In genomic region chr12:129839679-129840078, GRCh38 we compare ENCODE assay signal across 21 cellular contexts.
DNase-seq lines count a peak whose midpoint lies in the region; ATAC-seq, FAIRE-seq and TF ChIP-seq lines count a peak whose summit lies in the region.
"Had no signal": no experiment of that assay in that cellular context is flagged by ENCODE, and none has a peak within 500 bp of the region (broad histone marks: within the 10 kb centered on the region; RNA-seq: fewer than 3 reads in every experiment).

No MANE protein-coding gene starts in this region.

- WGBS in trophoblast cell (ENCODE audit: extremely low coverage, insufficient coverage, insufficient read length), result no CpG with 5 or more reads among the region's 10 CpGs

- H4K12ac ChIP-seq in trophoblast cell (ENCODE audit: low read depth, low read length), result no peak overlapping the region

- TF ChIP-seq CTCF in astrocyte (IDR thresholded peaks at IDR 0.05; ENCODE audit: insufficient read depth, low read depth, low read length) (no peak), GM13976 (IDR thresholded peaks at IDR 0.05; ENCODE audit: borderline replicate concordance, control extremely low read depth, extremely low read depth, insufficient read depth, missing control alignments) (no peak)

- H2BK120ac ChIP-seq in trophoblast cell (ENCODE audit: insufficient read depth, low read length, poor library complexity), result no peak overlapping the region

- H3K4me1 Mint-ChIP-seq in astrocyte (ENCODE audit: low read depth, unreplicated experiment), result no peaks in the 10 kb centered on the region
- H3K4me1 Mint-ChIP-seq in activated CD4-positive, alpha-beta T cell treated with anti-CD3 and anti-CD28 coated beads, Interleukin-2, amount 10 ng/mL, durations not matched to agents 7 days and 5 days, result no peaks in the 10 kb centered on the region
- H3K4me1 Mint-ChIP-seq: CD4-positive, alpha-beta memory T cell; IgD-negative memory B cell had no signal

- H3K4me2 ChIP-seq in astrocyte (ENCODE audit: low read length) (peak overlapping the region; percentile 39), trophoblast cell (ENCODE audit: low read length) (no peak overlapping the region)
- H3K4me2 ChIP-seq: A549 had no signal

- in situ Hi-C loops in GM13976 (cut with MboI; ENCODE audit: low sequenced_read_pairs, unreplicated experiment), result no loop called here

- no peak overlapping the region for H2AK5ac ChIP-seq in trophoblast cell (ENCODE audit: low read length)

- H2AFZ ChIP-seq in astrocyte (ENCODE audit: low read depth, low read length) (peak overlapping the region; percentile 54), trophoblast cell (ENCODE audit: insufficient read depth, low read length, poor library complexity) (no peak overlapping the region)
- H2AFZ ChIP-seq: GM23248 had no signal

- H3K79me1 ChIP-seq in trophoblast cell (ENCODE audit: low read length), result no peaks in the 10 kb centered on the region

- no peak overlapping the region for H3K9ac ChIP-seq in astrocyte (ENCODE audit: low read length)
- H3K9ac ChIP-seq in trophoblast cell (ENCODE audit: low read length), result peak overlapping the region; percentile 1
- H3K9ac ChIP-seq: GM23248 had no signal

- H3K27ac ChIP-seq in astrocyte (ENCODE audit: low read depth, low read length) (no peak overlapping the region), trophoblast cell (ENCODE audit: low read depth, low read length) (no peak overlapping the region)
- H3K27ac ChIP-seq: 22Rv1, A549, C4-2B, GM23248 had no signal

- H3K36me3 ChIP-seq in astrocyte (ENCODE audit: insufficient read depth, low read length), result no peaks in the 10 kb centered on the region
- H3K36me3 ChIP-seq in trophoblast cell (ENCODE audit: control insufficient read depth in 1 of 2, insufficient read depth in 2 of 2, low read length in 2 of 2), result no peaks in the 10 kb centered on the region

- H3K27me3 Mint-ChIP-seq in astrocyte (ENCODE audit: low read depth, unreplicated experiment), result no peaks in the 10 kb centered on the region
- no peaks in the 10 kb centered on the region for H3K27me3 Mint-ChIP-seq in activated CD4-positive, alpha-beta T cell treated with anti-CD3 and anti-CD28 coated beads, Interleukin-2, amount 10 ng/mL, durations not matched to agents 7 days and 5 days
- H3K27me3 Mint-ChIP-seq: CD4-positive, alpha-beta memory T cell; IgD-negative memory B cell had no signal

- H3K18ac ChIP-seq in trophoblast cell (ENCODE audit: low read length), result no peak overlapping the region

- H3K9me3 ChIP-seq in astrocyte (ENCODE audit: insufficient read depth, low read depth, low read length) (no peaks in the 10 kb centered on the region), trophoblast cell (ENCODE audit: insufficient read depth, low read depth, low read length) (no peaks in the 10 kb centered on the region)
- H3K9me3 ChIP-seq: A549 had no signal

- H3K4me3 Mint-ChIP-seq in astrocyte (ENCODE audit: unreplicated experiment), result no peak overlapping the region
- H3K4me3 Mint-ChIP-seq in activated CD4-positive, alpha-beta T cell treated with anti-CD3 and anti-CD28 coated beads, Interleukin-2, amount 10 ng/mL, durations not matched to agents 7 days and 5 days, result no peak overlapping the region
- H3K4me3 Mint-ChIP-seq: CD4-positive, alpha-beta memory T cell; IgD-negative memory B cell had no signal

- no peak for ATAC-seq in HG03354 (IDR thresholded peaks at IDR 0.05; ENCODE audit: poor library complexity, severe bottlenecking, unreplicated experiment)
- ATAC-seq: A549, HepG2 had no signal

- no peak overlapping the region for H3K14ac ChIP-seq in trophoblast cell (ENCODE audit: low read length)

- DNase-seq in Daoy (ENCODE audit: low read depth), result peak; percentile 91
- peak; percentile 65 for DNase-seq in astrocyte (ENCODE audit: low read depth)
- DNase-seq in kidney glomerular epithelial cell (lab: John Stamatoyannopoulos, UW), result peak; percentile 40
- no peak for DNase-seq in trophoblast cell
- no peak for DNase-seq in activated CD4-positive, alpha-beta T cell treated with anti-CD3 and anti-CD28 coated beads, Interleukin-2, amount 10 ng/mL, durations not matched to agents 7 days and 5 days
- no peak for DNase-seq in GM13976 (ENCODE audit: low spot score)
- DNase-seq: AML-193; CD4-positive, alpha-beta memory T cell; DMS79 treated with DMSO at 0.1 percent for 48 hours; GM23248; HCEC 1CT had no signal

- H3K23ac ChIP-seq in trophoblast cell (ENCODE audit: low read length), result no peak overlapping the region

- H3K4me1 ChIP-seq in astrocyte (ENCODE audit: insufficient read depth, low read length) (peaks cover 8% of the 10 kb centered on the region), trophoblast cell (ENCODE audit: control insufficient read depth in 1 of 2, insufficient read depth in 2 of 2, low read length in 2 of 2) (no peaks in the 10 kb centered on the region)
- H3K4me1 ChIP-seq: A549 had no signal

- H4K8ac ChIP-seq in trophoblast cell (ENCODE audit: low read depth, low read length), result no peak overlapping the region

- H3K27me3 ChIP-seq in astrocyte (ENCODE audit: insufficient read depth, low read length), result no peaks in the 10 kb centered on the region
- H3K27me3 ChIP-seq in trophoblast cell (ENCODE audit: insufficient read depth, low read length), result no peaks in the 10 kb centered on the region

- no peak for FAIRE-seq in astrocyte (lab: Jason Lieb, UNC)
- FAIRE-seq: A549, G401.6, GM12891, GM18507, H54, HepG2 had no signal

- H3K79me2 ChIP-seq in astrocyte (ENCODE audit: insufficient read depth, low read length), result no peaks in the 10 kb centered on the region
- no peaks in the 10 kb centered on the region for H3K79me2 ChIP-seq in trophoblast cell (ENCODE audit: control insufficient read depth, insufficient read depth, low read length, poor library complexity)

- H3K4me3 ChIP-seq in astrocyte (ENCODE audit: insufficient read depth, low read depth, low read length) (no peak overlapping the region), trophoblast cell (ENCODE audit: low read depth, low read length) (no peak overlapping the region)
- H3K4me3 ChIP-seq: A549, GM23248 had no signal

- H3K27ac Mint-ChIP-seq in astrocyte (ENCODE audit: unreplicated experiment), result no peak overlapping the region
- no peak overlapping the region for H3K27ac Mint-ChIP-seq in activated CD4-positive, alpha-beta T cell treated with anti-CD3 and anti-CD28 coated beads, Interleukin-2, amount 10 ng/mL, durations not matched to agents 7 days and 5 days
- H3K27ac Mint-ChIP-seq: CD4-positive, alpha-beta memory T cell; IgD-negative memory B cell had no signal

- POLR2A ChIA-PET in activated CD4-positive, alpha-beta T cell treated with anti-CD3 and anti-CD28 coated beads, Interleukin-2, amount 10 ng/mL, durations not matched to agents 7 days and 5 days (lab: Charles Lee), result no interaction called here

- no peak overlapping the region for H2BK12ac ChIP-seq in trophoblast cell (ENCODE audit: low read length)

- H4K91ac ChIP-seq in trophoblast cell (ENCODE audit: low read depth, low read length), result no peak overlapping the region

- H4K20me1 ChIP-seq in astrocyte (ENCODE audit: insufficient read depth, low read length), result no peaks in the 10 kb centered on the region

- no peak overlapping the region for H3K4ac ChIP-seq in trophoblast cell (ENCODE audit: low read depth, low read length)

- H3K9me3 Mint-ChIP-seq in astrocyte (ENCODE audit: unreplicated experiment), result peaks cover 7% of the 10 kb centered on the region
- H3K9me3 Mint-ChIP-seq in activated CD4-positive, alpha-beta T cell treated with anti-CD3 and anti-CD28 coated beads, Interleukin-2, amount 10 ng/mL, durations not matched to agents 7 days and 5 days, result no peaks in the 10 kb centered on the region

- CTCF ChIA-PET in activated CD4-positive, alpha-beta T cell treated with anti-CD3 and anti-CD28 coated beads, Interleukin-2, amount 10 ng/mL, durations not matched to agents 7 days and 5 days (lab: Charles Lee), result interaction anchor here (1.2 kb wide), 1 partner anchor 10 kb away, joined by 3 read pairs; no protein-coding TSS in a partner anchor

- H3K36me3 Mint-ChIP-seq in astrocyte (ENCODE audit: low read depth, unreplicated experiment), result no peaks in the 10 kb centered on the region
- H3K36me3 Mint-ChIP-seq in activated CD4-positive, alpha-beta T cell treated with anti-CD3 and anti-CD28 coated beads, Interleukin-2, amount 10 ng/mL, durations not matched to agents 7 days and 5 days (ENCODE audit: low read depth), result no peaks in the 10 kb centered on the region
- H3K36me3 Mint-ChIP-seq: CD4-positive, alpha-beta memory T cell; IgD-negative memory B cell had no signal

- H2BK5ac ChIP-seq in trophoblast cell (ENCODE audit: low read depth, low read length, poor library complexity), result no peak overlapping the region

Comparison
In these comparisons a context has a peak if more than half of its experiments do, and no peak if none do; other contexts are left out.
1. DNase-seq: peak in Daoy (single experiment), astrocyte (single experiment) and kidney glomerular epithelial cell (single experiment); none in trophoblast cell (0 of 2), activated CD4-positive, alpha-beta T cell treated with anti-CD3 and anti-CD28 coated beads, Interleukin-2, amount 10 ng/mL, durations not matched to agents 7 days and 5 days (single experiment) and GM13976 (single experiment).